1 cellular context compared by ENCODE assay signal in the genomic region with DNA sequence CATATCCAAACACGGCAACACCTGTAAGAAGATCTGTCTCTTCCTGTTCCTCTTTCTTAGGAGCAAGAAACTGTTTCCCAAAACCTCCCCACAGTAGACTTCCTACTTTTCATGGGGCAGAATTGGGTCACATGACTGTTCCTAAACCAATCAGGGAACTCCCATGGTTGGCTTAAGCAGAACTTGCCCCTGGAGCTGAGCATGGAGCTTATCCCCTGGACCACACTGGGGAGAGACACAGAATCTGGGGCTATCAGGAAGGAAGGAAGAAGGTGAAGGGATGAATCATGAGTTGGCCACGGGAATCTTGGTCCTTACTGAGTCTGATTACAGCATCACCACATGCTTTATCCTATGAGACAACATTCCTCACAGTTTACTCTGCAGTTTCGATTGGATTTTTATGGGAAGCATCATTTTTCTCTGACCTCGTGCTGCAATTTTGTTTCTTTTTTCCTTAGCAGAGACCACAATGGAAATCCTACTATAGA.
TF ChIP-seq lines count a peak whose summit lies in the region.

No MANE protein-coding gene starts in this region.

TF ChIP-seq in H1, 55 proteins besides CTCF, POLR2A, EP300 and RAD21 (continued from another document):
- TF ChIP-seq, protein P1, sequence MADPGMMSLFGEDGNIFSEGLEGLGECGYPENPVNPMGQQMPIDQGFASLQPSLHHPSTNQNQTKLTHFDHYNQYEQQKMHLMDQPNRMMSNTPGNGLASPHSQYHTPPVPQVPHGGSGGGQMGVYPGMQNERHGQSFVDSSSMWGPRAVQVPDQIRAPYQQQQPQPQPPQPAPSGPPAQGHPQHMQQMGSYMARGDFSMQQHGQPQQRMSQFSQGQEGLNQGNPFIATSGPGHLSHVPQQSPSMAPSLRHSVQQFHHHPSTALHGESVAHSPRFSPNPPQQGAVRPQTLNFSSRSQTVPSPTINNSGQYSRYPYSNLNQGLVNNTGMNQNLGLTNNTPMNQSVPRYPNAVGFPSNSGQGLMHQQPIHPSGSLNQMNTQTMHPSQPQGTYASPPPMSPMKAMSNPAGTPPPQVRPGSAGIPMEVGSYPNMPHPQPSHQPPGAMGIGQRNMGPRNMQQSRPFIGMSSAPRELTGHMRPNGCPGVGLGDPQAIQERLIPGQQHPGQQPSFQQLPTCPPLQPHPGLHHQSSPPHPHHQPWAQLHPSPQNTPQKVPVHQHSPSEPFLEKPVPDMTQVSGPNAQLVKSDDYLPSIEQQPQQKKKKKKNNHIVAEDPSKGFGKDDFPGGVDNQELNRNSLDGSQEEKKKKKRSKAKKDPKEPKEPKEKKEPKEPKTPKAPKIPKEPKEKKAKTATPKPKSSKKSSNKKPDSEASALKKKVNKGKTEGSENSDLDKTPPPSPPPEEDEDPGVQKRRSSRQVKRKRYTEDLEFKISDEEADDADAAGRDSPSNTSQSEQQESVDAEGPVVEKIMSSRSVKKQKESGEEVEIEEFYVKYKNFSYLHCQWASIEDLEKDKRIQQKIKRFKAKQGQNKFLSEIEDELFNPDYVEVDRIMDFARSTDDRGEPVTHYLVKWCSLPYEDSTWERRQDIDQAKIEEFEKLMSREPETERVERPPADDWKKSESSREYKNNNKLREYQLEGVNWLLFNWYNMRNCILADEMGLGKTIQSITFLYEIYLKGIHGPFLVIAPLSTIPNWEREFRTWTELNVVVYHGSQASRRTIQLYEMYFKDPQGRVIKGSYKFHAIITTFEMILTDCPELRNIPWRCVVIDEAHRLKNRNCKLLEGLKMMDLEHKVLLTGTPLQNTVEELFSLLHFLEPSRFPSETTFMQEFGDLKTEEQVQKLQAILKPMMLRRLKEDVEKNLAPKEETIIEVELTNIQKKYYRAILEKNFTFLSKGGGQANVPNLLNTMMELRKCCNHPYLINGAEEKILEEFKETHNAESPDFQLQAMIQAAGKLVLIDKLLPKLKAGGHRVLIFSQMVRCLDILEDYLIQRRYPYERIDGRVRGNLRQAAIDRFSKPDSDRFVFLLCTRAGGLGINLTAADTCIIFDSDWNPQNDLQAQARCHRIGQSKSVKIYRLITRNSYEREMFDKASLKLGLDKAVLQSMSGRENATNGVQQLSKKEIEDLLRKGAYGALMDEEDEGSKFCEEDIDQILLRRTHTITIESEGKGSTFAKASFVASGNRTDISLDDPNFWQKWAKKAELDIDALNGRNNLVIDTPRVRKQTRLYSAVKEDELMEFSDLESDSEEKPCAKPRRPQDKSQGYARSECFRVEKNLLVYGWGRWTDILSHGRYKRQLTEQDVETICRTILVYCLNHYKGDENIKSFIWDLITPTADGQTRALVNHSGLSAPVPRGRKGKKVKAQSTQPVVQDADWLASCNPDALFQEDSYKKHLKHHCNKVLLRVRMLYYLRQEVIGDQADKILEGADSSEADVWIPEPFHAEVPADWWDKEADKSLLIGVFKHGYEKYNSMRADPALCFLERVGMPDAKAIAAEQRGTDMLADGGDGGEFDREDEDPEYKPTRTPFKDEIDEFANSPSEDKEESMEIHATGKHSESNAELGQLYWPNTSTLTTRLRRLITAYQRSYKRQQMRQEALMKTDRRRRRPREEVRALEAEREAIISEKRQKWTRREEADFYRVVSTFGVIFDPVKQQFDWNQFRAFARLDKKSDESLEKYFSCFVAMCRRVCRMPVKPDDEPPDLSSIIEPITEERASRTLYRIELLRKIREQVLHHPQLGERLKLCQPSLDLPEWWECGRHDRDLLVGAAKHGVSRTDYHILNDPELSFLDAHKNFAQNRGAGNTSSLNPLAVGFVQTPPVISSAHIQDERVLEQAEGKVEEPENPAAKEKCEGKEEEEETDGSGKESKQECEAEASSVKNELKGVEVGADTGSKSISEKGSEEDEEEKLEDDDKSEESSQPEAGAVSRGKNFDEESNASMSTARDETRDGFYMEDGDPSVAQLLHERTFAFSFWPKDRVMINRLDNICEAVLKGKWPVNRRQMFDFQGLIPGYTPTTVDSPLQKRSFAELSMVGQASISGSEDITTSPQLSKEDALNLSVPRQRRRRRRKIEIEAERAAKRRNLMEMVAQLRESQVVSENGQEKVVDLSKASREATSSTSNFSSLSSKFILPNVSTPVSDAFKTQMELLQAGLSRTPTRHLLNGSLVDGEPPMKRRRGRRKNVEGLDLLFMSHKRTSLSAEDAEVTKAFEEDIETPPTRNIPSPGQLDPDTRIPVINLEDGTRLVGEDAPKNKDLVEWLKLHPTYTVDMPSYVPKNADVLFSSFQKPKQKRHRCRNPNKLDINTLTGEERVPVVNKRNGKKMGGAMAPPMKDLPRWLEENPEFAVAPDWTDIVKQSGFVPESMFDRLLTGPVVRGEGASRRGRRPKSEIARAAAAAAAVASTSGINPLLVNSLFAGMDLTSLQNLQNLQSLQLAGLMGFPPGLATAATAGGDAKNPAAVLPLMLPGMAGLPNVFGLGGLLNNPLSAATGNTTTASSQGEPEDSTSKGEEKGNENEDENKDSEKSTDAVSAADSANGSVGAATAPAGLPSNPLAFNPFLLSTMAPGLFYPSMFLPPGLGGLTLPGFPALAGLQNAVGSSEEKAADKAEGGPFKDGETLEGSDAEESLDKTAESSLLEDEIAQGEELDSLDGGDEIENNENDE (IDR thresholded peaks at IDR 0.05; ENCODE audit: insufficient replicate concordance, low read length) = no peak
- TF ChIP-seq TBP (IDR thresholded peaks at IDR 0.05; ENCODE audit: low read depth, low read length) (no peak), SIRT6 (IDR thresholded peaks at IDR 0.05; ENCODE audit: low read length) (no peak), GTF2F1 (IDR thresholded peaks at IDR 0.05; ENCODE audit: borderline replicate concordance, low read depth, low read length) (no peak), CBX8 (IDR thresholded peaks at IDR 0.05; ENCODE audit: borderline replicate concordance, low read depth, low read length) (no peak)
